In the genomic region with DNA sequence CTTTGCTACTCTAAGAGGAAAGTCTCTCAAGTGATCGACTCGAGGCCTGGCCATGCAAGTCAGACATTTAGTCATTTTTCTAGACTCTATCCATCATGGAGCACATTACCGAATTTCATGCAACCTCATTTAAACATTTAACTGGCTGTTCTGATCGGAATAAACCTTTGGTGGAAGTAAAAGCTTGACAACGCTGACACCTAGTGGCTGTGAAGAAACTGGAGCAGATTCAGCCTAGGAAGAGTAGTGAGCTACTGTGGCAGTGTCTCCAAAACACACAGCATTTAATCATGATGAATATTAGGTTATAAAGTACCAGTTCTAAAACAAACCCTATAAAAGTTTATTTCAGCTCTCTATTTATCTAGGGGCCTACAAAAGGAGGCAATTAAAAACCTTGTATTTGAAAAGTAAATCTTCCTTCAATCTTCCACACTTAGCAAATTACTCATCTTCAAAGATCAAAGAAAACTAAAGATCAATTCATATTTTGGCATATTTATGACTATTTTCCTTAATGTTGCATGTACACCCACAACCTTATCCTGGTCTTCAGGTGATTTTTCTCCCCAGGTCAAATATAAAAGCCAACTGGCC, we compare ENCODE assay signal across 8 cellular contexts.
DNase-seq lines count a peak whose midpoint lies in the region; ATAC-seq and TF ChIP-seq lines count a peak whose summit lies in the region.

No MANE protein-coding gene starts in this region.

- no peaks in the 10 kb centered on the region for H3K9me3 ChIP-seq in colonic mucosa
- H3K9me3 ChIP-seq in liver (ENCODE audit: control insufficient read depth in 4 of 4, low read length in 3 of 4), result no peaks in the 10 kb centered on the region
- H3K9me3 ChIP-seq in tibial artery, result no peaks in the 10 kb centered on the region

- H3K4me3 ChIP-seq in colonic mucosa, result no peak overlapping the region
- H3K4me3 ChIP-seq in liver (ENCODE audit: low read depth in 1 of 3, low read length in 3 of 3), result no peak overlapping the region
- H3K4me3 ChIP-seq in tibial artery, result no peak overlapping the region

- H3K36me3 ChIP-seq in colonic mucosa, result no peaks in the 10 kb centered on the region
- no peaks in the 10 kb centered on the region for H3K36me3 ChIP-seq in liver (ENCODE audit: control insufficient read depth in 4 of 4, insufficient read depth in 3 of 4, low read depth in 1 of 4, low read length in 3 of 4)
- no peaks in the 10 kb centered on the region for H3K36me3 ChIP-seq in tibial artery

- H3K27ac ChIP-seq in colonic mucosa, result no peak overlapping the region
- no peak overlapping the region for H3K27ac ChIP-seq in liver (ENCODE audit: low read depth in 1 of 2, low read length in 2 of 2)
- no peak overlapping the region for H3K27ac ChIP-seq in tibial artery

- DNase-seq in stimulated activated CD4-positive, alpha-beta T cell treated with anti-CD3 and anti-CD28 coated beads, Interleukin-12 subunit alpha, Interleukin-12 subunit beta, amount 100 ng/mL, for 48 hours (ENCODE audit: low read depth in 2 of 3, low spot score in 1 of 3), result peak in 2 of 3 donors; percentile 11 to 40
- no peak for DNase-seq in stimulated activated CD4-positive, alpha-beta T cell treated with anti-CD3 and anti-CD28 coated beads, Interleukin-4, amount 100 ng/mL, for 4 hours
- DNase-seq in KG1 (lab: John Stamatoyannopoulos, UW), result peak; percentile 13
- DNase-seq in SKM-1 treated with dmso at 0.1 percent for 144 hours (lab: John Stamatoyannopoulos, UW; ENCODE audit: unreplicated experiment), result peak; percentile 33
- peak; percentile 29 for DNase-seq in colonic mucosa
- no peak for DNase-seq in tibial artery

- no peaks in the 10 kb centered on the region for H3K27me3 ChIP-seq in colonic mucosa
- no peaks in the 10 kb centered on the region for H3K27me3 ChIP-seq in liver (ENCODE audit: control insufficient read depth in 4 of 4, insufficient read depth in 4 of 4, low read length in 3 of 4)
- no peaks in the 10 kb centered on the region for H3K27me3 ChIP-seq in tibial artery

- WGBS in liver, result 4% methylated on average over 5 of the region's 5 CpGs

- H3K4me1 ChIP-seq in colonic mucosa (no peaks in the 10 kb centered on the region), liver (ENCODE audit: control insufficient read depth in 4 of 4, insufficient read depth in 4 of 4, low read length in 3 of 4) (peaks cover 0 to 3% (median 0%) of the 10 kb centered on the region in 4 donors), tibial artery (peaks cover 0 to 3% (median 0%) of the 10 kb centered on the region in 4 donors)

- intact Hi-C loops in colonic mucosa (cut with DNase I) (no loop called here), tibial artery (cut with DNase I; ENCODE audit: low total_unique reads) (no loop called here)

- TF ChIP-seq CTCF in colonic mucosa (IDR thresholded peaks at IDR 0.05) (peak; percentile 50), liver (IDR thresholded peaks at IDR 0.05; ENCODE audit: low read depth, low read length, missing input control) (peak; percentile 69), tibial artery (IDR thresholded peaks at IDR 0.05) (peak; percentile 64 to 66)

- peak; percentile 91 to 93 for TF ChIP-seq RAD21 in liver (IDR thresholded peaks at IDR 0.05)

- H3K9ac ChIP-seq in colonic mucosa (ENCODE audit: low read depth in 2 of 2, low read length in 2 of 2), result no peak overlapping the region
- H3K9ac ChIP-seq in liver (ENCODE audit: low read depth in 1 of 2, low read length in 2 of 2), result no peak overlapping the region

- peak; percentile 85 for ATAC-seq in GM21737 (IDR thresholded peaks at IDR 0.05; ENCODE audit: unreplicated experiment)

TF ChIP-seq in liver, 16 proteins besides CTCF, POLR2A, EP300 and RAD21:
- no peak for TF ChIP-seq SP1 (IDR thresholded peaks at IDR 0.05)
- TF ChIP-seq FOXA2 (IDR thresholded peaks at IDR 0.05), result no peak
- TF ChIP-seq NR2F2 (IDR thresholded peaks at IDR 0.05), result no peak
- no peak for TF ChIP-seq JUND (IDR thresholded peaks at IDR 0.05)
- TF ChIP-seq EGR1 (IDR thresholded peaks at IDR 0.05; ENCODE audit: low read depth in 2 of 2), result no peak
- no peak for TF ChIP-seq HNF4G (IDR thresholded peaks at IDR 0.05)
- TF ChIP-seq, protein P1, sequence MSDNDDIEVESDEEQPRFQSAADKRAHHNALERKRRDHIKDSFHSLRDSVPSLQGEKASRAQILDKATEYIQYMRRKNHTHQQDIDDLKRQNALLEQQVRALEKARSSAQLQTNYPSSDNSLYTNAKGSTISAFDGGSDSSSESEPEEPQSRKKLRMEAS (IDR thresholded peaks at IDR 0.05), result no peak
- no peak for TF ChIP-seq TAF1 (conservative IDR thresholded peaks at IDR 0.05)
- TF ChIP-seq, protein P2, sequence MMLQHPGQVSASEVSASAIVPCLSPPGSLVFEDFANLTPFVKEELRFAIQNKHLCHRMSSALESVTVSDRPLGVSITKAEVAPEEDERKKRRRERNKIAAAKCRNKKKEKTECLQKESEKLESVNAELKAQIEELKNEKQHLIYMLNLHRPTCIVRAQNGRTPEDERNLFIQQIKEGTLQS (IDR thresholded peaks at IDR 0.05), result no peak
- TF ChIP-seq, protein P3, sequence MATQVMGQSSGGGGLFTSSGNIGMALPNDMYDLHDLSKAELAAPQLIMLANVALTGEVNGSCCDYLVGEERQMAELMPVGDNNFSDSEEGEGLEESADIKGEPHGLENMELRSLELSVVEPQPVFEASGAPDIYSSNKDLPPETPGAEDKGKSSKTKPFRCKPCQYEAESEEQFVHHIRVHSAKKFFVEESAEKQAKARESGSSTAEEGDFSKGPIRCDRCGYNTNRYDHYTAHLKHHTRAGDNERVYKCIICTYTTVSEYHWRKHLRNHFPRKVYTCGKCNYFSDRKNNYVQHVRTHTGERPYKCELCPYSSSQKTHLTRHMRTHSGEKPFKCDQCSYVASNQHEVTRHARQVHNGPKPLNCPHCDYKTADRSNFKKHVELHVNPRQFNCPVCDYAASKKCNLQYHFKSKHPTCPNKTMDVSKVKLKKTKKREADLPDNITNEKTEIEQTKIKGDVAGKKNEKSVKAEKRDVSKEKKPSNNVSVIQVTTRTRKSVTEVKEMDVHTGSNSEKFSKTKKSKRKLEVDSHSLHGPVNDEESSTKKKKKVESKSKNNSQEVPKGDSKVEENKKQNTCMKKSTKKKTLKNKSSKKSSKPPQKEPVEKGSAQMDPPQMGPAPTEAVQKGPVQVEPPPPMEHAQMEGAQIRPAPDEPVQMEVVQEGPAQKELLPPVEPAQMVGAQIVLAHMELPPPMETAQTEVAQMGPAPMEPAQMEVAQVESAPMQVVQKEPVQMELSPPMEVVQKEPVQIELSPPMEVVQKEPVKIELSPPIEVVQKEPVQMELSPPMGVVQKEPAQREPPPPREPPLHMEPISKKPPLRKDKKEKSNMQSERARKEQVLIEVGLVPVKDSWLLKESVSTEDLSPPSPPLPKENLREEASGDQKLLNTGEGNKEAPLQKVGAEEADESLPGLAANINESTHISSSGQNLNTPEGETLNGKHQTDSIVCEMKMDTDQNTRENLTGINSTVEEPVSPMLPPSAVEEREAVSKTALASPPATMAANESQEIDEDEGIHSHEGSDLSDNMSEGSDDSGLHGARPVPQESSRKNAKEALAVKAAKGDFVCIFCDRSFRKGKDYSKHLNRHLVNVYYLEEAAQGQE (IDR thresholded peaks at IDR 0.05), result no peak
- no peak for TF ChIP-seq HNF4A (conservative IDR thresholded peaks at IDR 0.05)
- TF ChIP-seq RXRA (IDR thresholded peaks at IDR 0.05), result no peak
- TF ChIP-seq GABPA (IDR thresholded peaks at IDR 0.05 in 1 of 2, conservative IDR thresholded peaks at IDR 0.05 in 1 of 2), result no peak
- TF ChIP-seq, protein P4, sequence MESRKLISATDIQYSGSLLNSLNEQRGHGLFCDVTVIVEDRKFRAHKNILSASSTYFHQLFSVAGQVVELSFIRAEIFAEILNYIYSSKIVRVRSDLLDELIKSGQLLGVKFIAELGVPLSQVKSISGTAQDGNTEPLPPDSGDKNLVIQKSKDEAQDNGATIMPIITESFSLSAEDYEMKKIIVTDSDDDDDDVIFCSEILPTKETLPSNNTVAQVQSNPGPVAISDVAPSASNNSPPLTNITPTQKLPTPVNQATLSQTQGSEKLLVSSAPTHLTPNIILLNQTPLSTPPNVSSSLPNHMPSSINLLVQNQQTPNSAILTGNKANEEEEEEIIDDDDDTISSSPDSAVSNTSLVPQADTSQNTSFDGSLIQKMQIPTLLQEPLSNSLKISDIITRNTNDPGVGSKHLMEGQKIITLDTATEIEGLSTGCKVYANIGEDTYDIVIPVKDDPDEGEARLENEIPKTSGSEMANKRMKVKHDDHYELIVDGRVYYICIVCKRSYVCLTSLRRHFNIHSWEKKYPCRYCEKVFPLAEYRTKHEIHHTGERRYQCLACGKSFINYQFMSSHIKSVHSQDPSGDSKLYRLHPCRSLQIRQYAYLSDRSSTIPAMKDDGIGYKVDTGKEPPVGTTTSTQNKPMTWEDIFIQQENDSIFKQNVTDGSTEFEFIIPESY (IDR thresholded peaks at IDR 0.05), result no peak
- no peak for TF ChIP-seq YY1 (IDR thresholded peaks at IDR 0.05)
- TF ChIP-seq FOXA1 (IDR thresholded peaks at IDR 0.05), result no peak

Comparison
In these comparisons a context has a peak if more than half of its experiments do, and no peak if none do; other contexts are left out.
1. DNase-seq: peak in stimulated activated CD4-positive, alpha-beta T cell treated with anti-CD3 and anti-CD28 coated beads, Interleukin-12 subunit alpha, Interleukin-12 subunit beta, amount 100 ng/mL, for 48 hours (2 of 3), KG1 (single experiment), SKM-1 treated with dmso at 0.1 percent for 144 hours (single experiment) and colonic mucosa (single experiment); none in stimulated activated CD4-positive, alpha-beta T cell treated with anti-CD3 and anti-CD28 coated beads, Interleukin-4, amount 100 ng/mL, for 4 hours (0 of 2) and tibial artery (0 of 2).
2. Peak in every context shown above with its lines, with median percentiles within 50 percentile points of each other: CTCF ChIP-seq.